1 cellular context compared by ENCODE assay signal in genomic region chr7:10593080-10593479, GRCh38.
TF ChIP-seq lines count a peak whose summit lies in the region.

No MANE protein-coding gene starts in this region.

TF ChIP-seq in Ishikawa, 13 proteins besides CTCF, POLR2A, EP300 and RAD21 (continued from another document):
- no peak for TF ChIP-seq TCF12 (IDR thresholded peaks at IDR 0.05; ENCODE audit: low read depth)
- TF ChIP-seq TAF1 (IDR thresholded peaks at IDR 0.05; ENCODE audit: low read depth), result no peak
- no peak for TF ChIP-seq MAX (IDR thresholded peaks at IDR 0.05)
- TF ChIP-seq, protein P1, sequence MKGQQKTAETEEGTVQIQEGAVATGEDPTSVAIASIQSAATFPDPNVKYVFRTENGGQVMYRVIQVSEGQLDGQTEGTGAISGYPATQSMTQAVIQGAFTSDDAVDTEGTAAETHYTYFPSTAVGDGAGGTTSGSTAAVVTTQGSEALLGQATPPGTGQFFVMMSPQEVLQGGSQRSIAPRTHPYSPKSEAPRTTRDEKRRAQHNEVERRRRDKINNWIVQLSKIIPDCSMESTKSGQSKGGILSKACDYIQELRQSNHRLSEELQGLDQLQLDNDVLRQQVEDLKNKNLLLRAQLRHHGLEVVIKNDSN (IDR thresholded peaks at IDR 0.05), result no peak
